Comparison of ENCODE assay signal across 3 cellular contexts in the genomic region with DNA sequence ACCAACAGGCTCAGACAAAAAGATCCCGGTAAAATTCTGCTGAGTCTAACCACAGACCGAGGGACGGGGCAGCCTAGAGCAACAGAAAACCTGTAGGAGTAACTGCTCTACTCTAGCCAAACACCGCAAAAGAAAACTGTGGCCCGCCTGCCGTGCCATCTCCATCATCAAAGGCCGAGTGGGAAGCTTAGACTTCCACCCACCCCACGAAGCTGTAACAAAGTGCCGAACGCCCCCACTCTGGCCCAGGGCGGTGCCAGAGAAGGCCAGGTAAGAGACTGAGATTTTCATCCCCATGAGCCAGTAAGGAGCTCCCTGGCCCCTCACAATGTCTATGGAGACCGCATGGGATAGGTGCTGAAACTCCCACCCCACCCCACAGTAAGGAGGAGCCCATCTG.
"Had no signal": no experiment of that assay in that cellular context is flagged by ENCODE, and none has a peak within 500 bp of the region (broad histone marks: within the 10 kb centered on the region; RNA-seq: fewer than 3 reads in every experiment).

No MANE protein-coding gene starts in this region.

- H3K4me3 ChIP-seq: GM12878 had no signal

- DNase-seq: GDM1, GF-D8 had no signal

- ATAC-seq: GM12878 had no signal
